ENCODE assay signal across 1 cellular context in the genomic region with DNA sequence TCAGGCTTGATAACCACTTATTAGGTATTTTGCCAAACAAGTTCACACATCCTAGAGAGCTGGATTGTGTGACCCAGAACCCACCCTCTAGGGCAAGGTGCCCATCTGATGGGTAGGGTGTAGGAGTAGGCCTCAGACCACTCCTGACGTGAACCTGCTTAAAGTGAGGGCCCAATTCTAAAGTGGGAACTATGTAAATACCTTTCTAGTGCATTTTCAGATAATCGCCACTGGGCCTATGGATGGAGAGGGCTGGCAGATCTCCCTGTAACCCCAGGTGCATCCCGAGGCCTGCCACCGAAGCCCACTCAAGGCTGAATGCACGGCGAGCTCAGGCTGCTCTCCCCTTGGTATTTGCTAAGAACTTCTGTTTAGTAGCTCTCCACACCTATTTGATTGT.
TF ChIP-seq lines count a peak whose summit lies in the region.

No MANE protein-coding gene starts in this region.

TF ChIP-seq in H1, 55 proteins besides CTCF, POLR2A, EP300 and RAD21 (continued from another document):
- TF ChIP-seq YY1 (IDR thresholded peaks at IDR 0.05; ENCODE audit: low read depth, low read length) (no peak), HDAC6 (IDR thresholded peaks at IDR 0.05; ENCODE audit: low read depth, low read length) (no peak), RXRA (IDR thresholded peaks at IDR 0.05; ENCODE audit: insufficient read depth, low read depth, low read length) (no peak), SP2 (IDR thresholded peaks at IDR 0.05; ENCODE audit: low read length) (no peak), KDM5A (IDR thresholded peaks at IDR 0.05; ENCODE audit: low read length) (no peak), EZH2 (IDR thresholded peaks at IDR 0.05; ENCODE audit: low read depth, low read length, severe bottlenecking) (no peak), JUND (IDR thresholded peaks at IDR 0.05; ENCODE audit: low read length) (no peak), SRF (IDR thresholded peaks at IDR 0.05; ENCODE audit: low read depth, low read length) (no peak), RNF2 (IDR thresholded peaks at IDR 0.05; ENCODE audit: borderline replicate concordance, low read depth, low read length, missing control alignments, poor library complexity, severe bottlenecking) (no peak)
- TF ChIP-seq, protein P1, sequence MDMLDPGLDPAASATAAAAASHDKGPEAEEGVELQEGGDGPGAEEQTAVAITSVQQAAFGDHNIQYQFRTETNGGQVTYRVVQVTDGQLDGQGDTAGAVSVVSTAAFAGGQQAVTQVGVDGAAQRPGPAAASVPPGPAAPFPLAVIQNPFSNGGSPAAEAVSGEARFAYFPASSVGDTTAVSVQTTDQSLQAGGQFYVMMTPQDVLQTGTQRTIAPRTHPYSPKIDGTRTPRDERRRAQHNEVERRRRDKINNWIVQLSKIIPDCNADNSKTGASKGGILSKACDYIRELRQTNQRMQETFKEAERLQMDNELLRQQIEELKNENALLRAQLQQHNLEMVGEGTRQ (IDR thresholded peaks at IDR 0.05; ENCODE audit: low read length): no peak
- TF ChIP-seq, protein P2, sequence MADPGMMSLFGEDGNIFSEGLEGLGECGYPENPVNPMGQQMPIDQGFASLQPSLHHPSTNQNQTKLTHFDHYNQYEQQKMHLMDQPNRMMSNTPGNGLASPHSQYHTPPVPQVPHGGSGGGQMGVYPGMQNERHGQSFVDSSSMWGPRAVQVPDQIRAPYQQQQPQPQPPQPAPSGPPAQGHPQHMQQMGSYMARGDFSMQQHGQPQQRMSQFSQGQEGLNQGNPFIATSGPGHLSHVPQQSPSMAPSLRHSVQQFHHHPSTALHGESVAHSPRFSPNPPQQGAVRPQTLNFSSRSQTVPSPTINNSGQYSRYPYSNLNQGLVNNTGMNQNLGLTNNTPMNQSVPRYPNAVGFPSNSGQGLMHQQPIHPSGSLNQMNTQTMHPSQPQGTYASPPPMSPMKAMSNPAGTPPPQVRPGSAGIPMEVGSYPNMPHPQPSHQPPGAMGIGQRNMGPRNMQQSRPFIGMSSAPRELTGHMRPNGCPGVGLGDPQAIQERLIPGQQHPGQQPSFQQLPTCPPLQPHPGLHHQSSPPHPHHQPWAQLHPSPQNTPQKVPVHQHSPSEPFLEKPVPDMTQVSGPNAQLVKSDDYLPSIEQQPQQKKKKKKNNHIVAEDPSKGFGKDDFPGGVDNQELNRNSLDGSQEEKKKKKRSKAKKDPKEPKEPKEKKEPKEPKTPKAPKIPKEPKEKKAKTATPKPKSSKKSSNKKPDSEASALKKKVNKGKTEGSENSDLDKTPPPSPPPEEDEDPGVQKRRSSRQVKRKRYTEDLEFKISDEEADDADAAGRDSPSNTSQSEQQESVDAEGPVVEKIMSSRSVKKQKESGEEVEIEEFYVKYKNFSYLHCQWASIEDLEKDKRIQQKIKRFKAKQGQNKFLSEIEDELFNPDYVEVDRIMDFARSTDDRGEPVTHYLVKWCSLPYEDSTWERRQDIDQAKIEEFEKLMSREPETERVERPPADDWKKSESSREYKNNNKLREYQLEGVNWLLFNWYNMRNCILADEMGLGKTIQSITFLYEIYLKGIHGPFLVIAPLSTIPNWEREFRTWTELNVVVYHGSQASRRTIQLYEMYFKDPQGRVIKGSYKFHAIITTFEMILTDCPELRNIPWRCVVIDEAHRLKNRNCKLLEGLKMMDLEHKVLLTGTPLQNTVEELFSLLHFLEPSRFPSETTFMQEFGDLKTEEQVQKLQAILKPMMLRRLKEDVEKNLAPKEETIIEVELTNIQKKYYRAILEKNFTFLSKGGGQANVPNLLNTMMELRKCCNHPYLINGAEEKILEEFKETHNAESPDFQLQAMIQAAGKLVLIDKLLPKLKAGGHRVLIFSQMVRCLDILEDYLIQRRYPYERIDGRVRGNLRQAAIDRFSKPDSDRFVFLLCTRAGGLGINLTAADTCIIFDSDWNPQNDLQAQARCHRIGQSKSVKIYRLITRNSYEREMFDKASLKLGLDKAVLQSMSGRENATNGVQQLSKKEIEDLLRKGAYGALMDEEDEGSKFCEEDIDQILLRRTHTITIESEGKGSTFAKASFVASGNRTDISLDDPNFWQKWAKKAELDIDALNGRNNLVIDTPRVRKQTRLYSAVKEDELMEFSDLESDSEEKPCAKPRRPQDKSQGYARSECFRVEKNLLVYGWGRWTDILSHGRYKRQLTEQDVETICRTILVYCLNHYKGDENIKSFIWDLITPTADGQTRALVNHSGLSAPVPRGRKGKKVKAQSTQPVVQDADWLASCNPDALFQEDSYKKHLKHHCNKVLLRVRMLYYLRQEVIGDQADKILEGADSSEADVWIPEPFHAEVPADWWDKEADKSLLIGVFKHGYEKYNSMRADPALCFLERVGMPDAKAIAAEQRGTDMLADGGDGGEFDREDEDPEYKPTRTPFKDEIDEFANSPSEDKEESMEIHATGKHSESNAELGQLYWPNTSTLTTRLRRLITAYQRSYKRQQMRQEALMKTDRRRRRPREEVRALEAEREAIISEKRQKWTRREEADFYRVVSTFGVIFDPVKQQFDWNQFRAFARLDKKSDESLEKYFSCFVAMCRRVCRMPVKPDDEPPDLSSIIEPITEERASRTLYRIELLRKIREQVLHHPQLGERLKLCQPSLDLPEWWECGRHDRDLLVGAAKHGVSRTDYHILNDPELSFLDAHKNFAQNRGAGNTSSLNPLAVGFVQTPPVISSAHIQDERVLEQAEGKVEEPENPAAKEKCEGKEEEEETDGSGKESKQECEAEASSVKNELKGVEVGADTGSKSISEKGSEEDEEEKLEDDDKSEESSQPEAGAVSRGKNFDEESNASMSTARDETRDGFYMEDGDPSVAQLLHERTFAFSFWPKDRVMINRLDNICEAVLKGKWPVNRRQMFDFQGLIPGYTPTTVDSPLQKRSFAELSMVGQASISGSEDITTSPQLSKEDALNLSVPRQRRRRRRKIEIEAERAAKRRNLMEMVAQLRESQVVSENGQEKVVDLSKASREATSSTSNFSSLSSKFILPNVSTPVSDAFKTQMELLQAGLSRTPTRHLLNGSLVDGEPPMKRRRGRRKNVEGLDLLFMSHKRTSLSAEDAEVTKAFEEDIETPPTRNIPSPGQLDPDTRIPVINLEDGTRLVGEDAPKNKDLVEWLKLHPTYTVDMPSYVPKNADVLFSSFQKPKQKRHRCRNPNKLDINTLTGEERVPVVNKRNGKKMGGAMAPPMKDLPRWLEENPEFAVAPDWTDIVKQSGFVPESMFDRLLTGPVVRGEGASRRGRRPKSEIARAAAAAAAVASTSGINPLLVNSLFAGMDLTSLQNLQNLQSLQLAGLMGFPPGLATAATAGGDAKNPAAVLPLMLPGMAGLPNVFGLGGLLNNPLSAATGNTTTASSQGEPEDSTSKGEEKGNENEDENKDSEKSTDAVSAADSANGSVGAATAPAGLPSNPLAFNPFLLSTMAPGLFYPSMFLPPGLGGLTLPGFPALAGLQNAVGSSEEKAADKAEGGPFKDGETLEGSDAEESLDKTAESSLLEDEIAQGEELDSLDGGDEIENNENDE (IDR thresholded peaks at IDR 0.05; ENCODE audit: insufficient replicate concordance, low read length): no peak
